1 cellular context compared by ENCODE assay signal in genomic region chr1:167905671-167906070, GRCh38.
TF ChIP-seq lines count a peak whose summit lies in the region.

No MANE protein-coding gene starts in this region.

TF ChIP-seq in H1, 55 proteins besides CTCF, POLR2A, EP300 and RAD21:
- no peak for TF ChIP-seq RNF2 (IDR thresholded peaks at IDR 0.05; ENCODE audit: borderline replicate concordance, low read depth, low read length, missing control alignments, poor library complexity, severe bottlenecking)
- TF ChIP-seq MAX (IDR thresholded peaks at IDR 0.05) = no peak
- TF ChIP-seq CTBP2 (IDR thresholded peaks at IDR 0.05; ENCODE audit: borderline replicate concordance, insufficient read depth, insufficient read length, low read length) = no peak
- TF ChIP-seq KDM5A (IDR thresholded peaks at IDR 0.05; ENCODE audit: low read length) = no peak
- TF ChIP-seq RXRA (IDR thresholded peaks at IDR 0.05; ENCODE audit: insufficient read depth, low read depth, low read length) = no peak
- no peak for TF ChIP-seq CBX5 (IDR thresholded peaks at IDR 0.05; ENCODE audit: low read depth, low read length)
- TF ChIP-seq KDM4A (IDR thresholded peaks at IDR 0.05; ENCODE audit: low read depth, low read length, severe bottlenecking) = no peak
- no peak for TF ChIP-seq SP2 (IDR thresholded peaks at IDR 0.05; ENCODE audit: low read length)
- no peak for TF ChIP-seq RBBP5 (IDR thresholded peaks at IDR 0.05; ENCODE audit: borderline replicate concordance, low read depth, low read length)
- no peak for TF ChIP-seq EZH2 (IDR thresholded peaks at IDR 0.05; ENCODE audit: low read depth, low read length, severe bottlenecking)
- no peak for TF ChIP-seq ZNF274 (IDR thresholded peaks at IDR 0.05; ENCODE audit: borderline replicate concordance, extremely low read depth, low read length)
- no peak for TF ChIP-seq RFX5 (IDR thresholded peaks at IDR 0.05; ENCODE audit: borderline replicate concordance, low read depth, low read length)
- no peak for TF ChIP-seq BRCA1 (IDR thresholded peaks at IDR 0.05; ENCODE audit: low read depth, low read length)
- no peak for TF ChIP-seq BCL11A (IDR thresholded peaks at IDR 0.05; ENCODE audit: low read depth in 2 of 2, low read length in 2 of 2)
- no peak for TF ChIP-seq YY1 (IDR thresholded peaks at IDR 0.05; ENCODE audit: low read depth, low read length)
- TF ChIP-seq POLR2AphosphoS5 (IDR thresholded peaks at IDR 0.05; ENCODE audit: low read depth, low read length) = no peak
- TF ChIP-seq SP4 (IDR thresholded peaks at IDR 0.05; ENCODE audit: low read length) = no peak
